Comparison of ENCODE assay signal across 20 cellular contexts in genomic region chr2:10281891-10282290, GRCh38. TPM values are rescaled to one million over a fixed set of nuclear protein-coding genes. Genes with fewer than 3 reads are reported as not detected.
DNase-seq lines count a peak whose midpoint lies in the region; ATAC-seq and TF ChIP-seq lines count a peak whose summit lies in the region.
"Had no signal": no experiment of that assay in that cellular context is flagged by ENCODE, and none has a peak within 500 bp of the region (broad histone marks: within the 10 kb centered on the region; RNA-seq: fewer than 3 reads in every experiment).

No MANE protein-coding gene starts in this region.

- peak; percentile 4 for DNase-seq in left cardiac atrium
- no peak for DNase-seq in left ventricle myocardium inferior
- DNase-seq in PC-9, result no peak
- no peak for DNase-seq in neuronal stem cell (ENCODE audit: low spot score)
- no peak for DNase-seq in AG08396 (ENCODE audit: low spot score)
- DNase-seq in stimulated activated naive CD4-positive, alpha-beta T cell treated with Interleukin-2 at 50 U/mL for 16 hours (lab: John Stamatoyannopoulos, UW), result no peak
- no peak for DNase-seq in mesendoderm
- DNase-seq: BE2C, DMS53, EL, GF-D8, NCI-H1105, NCI-H2081, NCI-H2171, NCI-H345, NCI-H524, NCI-H82, SHP77 treated with DMSO at 0.1 percent for 48 hours, SK-N-SH had no signal

- peak overlapping the region; percentile 2 for H2BK5ac ChIP-seq in neuronal stem cell (ENCODE audit: low read length)
- H2BK5ac ChIP-seq in mesendoderm (ENCODE audit: low read length), result no peak overlapping the region

- peak overlapping the region; percentile 78 for H3K4me2 ChIP-seq in PC-9
- H3K4me2 ChIP-seq in neuronal stem cell (ENCODE audit: insufficient read depth, low read length, poor library complexity, severe bottlenecking), result no peak overlapping the region
- no peak overlapping the region for H3K4me2 ChIP-seq in mesendoderm (ENCODE audit: low read length)

- H3K56ac ChIP-seq in mesendoderm (ENCODE audit: low read length), result no peak overlapping the region

- CTCF ChIA-PET in PC-9 (lab: Charles Lee), result interaction anchor here (0.7 kb wide), 1 partner anchor 53 kb away, joined by 3 read pairs; no protein-coding TSS in a partner anchor

- WGBS in neuronal stem cell (ENCODE audit: extremely low coverage in 2 of 2, insufficient read length in 2 of 2, insufficient replicate concordance in 1 of 2), 2 donors, result no CpG with 5 or more reads among the region's 4 CpGs
- WGBS in mesendoderm (ENCODE audit: extremely low coverage, insufficient coverage, low lambda C conversion rate), result no CpG with 5 or more reads among the region's 4 CpGs

- intact Hi-C loops in left cardiac atrium (cut with DNase I), result no loop called here
- intact Hi-C loops in left ventricle myocardium inferior (cut with micrococcal nuclease), result no loop called here
- intact Hi-C loops in PC-9 (cut with micrococcal nuclease; ENCODE audit: unreplicated experiment), result no loop called here

- H3K18ac ChIP-seq in neuronal stem cell (ENCODE audit: low read length) (no peak overlapping the region), mesendoderm (ENCODE audit: low read length) (no peak overlapping the region)

- peak overlapping the region; percentile 48 for H2AK5ac ChIP-seq in neuronal stem cell (ENCODE audit: low read depth, low read length)
- no peak overlapping the region for H2AK5ac ChIP-seq in mesendoderm (ENCODE audit: low read length)

- H2BK12ac ChIP-seq in neuronal stem cell (ENCODE audit: low read length), result no peak overlapping the region

- no peak overlapping the region for H3K27ac ChIP-seq in left ventricle myocardium inferior (replicated peaks)
- peak overlapping the region; percentile 99 for H3K27ac ChIP-seq in PC-9
- H3K27ac ChIP-seq in neuronal stem cell (replicated peaks; ENCODE audit: low read length), result no peak overlapping the region
- no peak overlapping the region for H3K27ac ChIP-seq in mesendoderm (ENCODE audit: low read depth, low read length)

- no peaks in the 10 kb centered on the region for H3K79me2 ChIP-seq in PC-9 (ENCODE audit: low read depth)
- no peaks in the 10 kb centered on the region for H3K79me2 ChIP-seq in mesendoderm (ENCODE audit: control insufficient read depth, insufficient read depth, low read length)

- H3K23ac ChIP-seq in neuronal stem cell (ENCODE audit: low read depth, low read length, poor library complexity), result no peak overlapping the region
- H3K23ac ChIP-seq in mesendoderm (ENCODE audit: low read length), result no peak overlapping the region

- ATAC-seq in left cardiac atrium, result no peak
- ATAC-seq: CD8-positive, alpha-beta T cell had no signal

- H4K91ac ChIP-seq in neuronal stem cell (ENCODE audit: low read depth, low read length, poor library complexity), result no peak overlapping the region

- POLR2A ChIA-PET in PC-9 (lab: Charles Lee; ENCODE audit: unreplicated experiment), result no interaction called here

- no peak overlapping the region for H3K14ac ChIP-seq in neuronal stem cell (ENCODE audit: low read length)

- no peak overlapping the region for H4K8ac ChIP-seq in neuronal stem cell (ENCODE audit: low read depth, low read length)
- no peak overlapping the region for H4K8ac ChIP-seq in mesendoderm (ENCODE audit: low read depth, low read length)

- H2BK120ac ChIP-seq in neuronal stem cell (ENCODE audit: low read depth, low read length) (no peak overlapping the region), mesendoderm (ENCODE audit: low read depth, low read length) (no peak overlapping the region)

- H3K79me1 ChIP-seq in neuronal stem cell (ENCODE audit: low read depth, low read length) (peaks cover 6% of the 10 kb centered on the region), mesendoderm (ENCODE audit: low read length) (no peaks in the 10 kb centered on the region)

- H3K4me3 ChIP-seq in left ventricle myocardium inferior (no peak overlapping the region), PC-9 (no peak overlapping the region), neuronal stem cell (ENCODE audit: low read length in 2 of 2) (no peak overlapping the region), mesendoderm (ENCODE audit: low read length) (no peak overlapping the region)

- no peaks in the 10 kb centered on the region for H3K9me3 ChIP-seq in left ventricle myocardium inferior (replicated peaks)
- no peaks in the 10 kb centered on the region for H3K9me3 ChIP-seq in PC-9 (ENCODE audit: insufficient read depth, low read depth)
- H3K9me3 ChIP-seq in neuronal stem cell (replicated peaks in 1 of 2; ENCODE audit: control insufficient read depth in 2 of 2, insufficient read depth in 1 of 2, low read depth in 1 of 2, low read length in 2 of 2), result peaks cover 0 to 3% of the 10 kb centered on the region in 2 donors
- H3K9me3 ChIP-seq: BE2C, SK-N-SH had no signal

- BruUV-seq in PC-9 (replicated peaks; lab: Mats Ljungman, UMichigan), result no TSS peak

- H3K4ac ChIP-seq in neuronal stem cell (ENCODE audit: low read length) (no peak overlapping the region), mesendoderm (ENCODE audit: low read depth, low read length) (no peak overlapping the region)

- no peaks in the 10 kb centered on the region for H3K9me2 ChIP-seq in PC-9 (ENCODE audit: insufficient read depth)
- H3K9me2 ChIP-seq: SK-N-SH had no signal

- peaks cover 23% of the 10 kb centered on the region for H3K4me1 ChIP-seq in left ventricle myocardium inferior
- H3K4me1 ChIP-seq in PC-9 (replicated peaks; ENCODE audit: insufficient read depth), result peaks cover 56% of the 10 kb centered on the region
- H3K4me1 ChIP-seq in neuronal stem cell (ENCODE audit: control insufficient read depth in 2 of 2, insufficient read depth in 1 of 2, low read depth in 1 of 2, low read length in 2 of 2), result peaks cover 21 to 27% of the 10 kb centered on the region in 2 donors
- H3K4me1 ChIP-seq in mesendoderm (ENCODE audit: control insufficient read depth, low read depth, low read length), result no peaks in the 10 kb centered on the region

- no peaks in the 10 kb centered on the region for H4K20me1 ChIP-seq in PC-9 (ENCODE audit: insufficient read depth)

- H2AFZ ChIP-seq in PC-9, result no peak overlapping the region
- H2AFZ ChIP-seq in neuronal stem cell (ENCODE audit: low read length), result no peak overlapping the region

- H3K9ac ChIP-seq in neuronal stem cell (ENCODE audit: low read depth, low read length, poor library complexity), result no peak overlapping the region
- H3K9ac ChIP-seq in mesendoderm (ENCODE audit: low read length), result no peak overlapping the region
- H3K9ac ChIP-seq: SK-N-SH had no signal

- H2BK15ac ChIP-seq in neuronal stem cell (ENCODE audit: low read length) (no peak overlapping the region), mesendoderm (replicated peaks; ENCODE audit: low read depth) (no peak overlapping the region)

- no peaks in the 10 kb centered on the region for H3K36me3 ChIP-seq in left ventricle myocardium inferior
- no peaks in the 10 kb centered on the region for H3K36me3 ChIP-seq in PC-9 (ENCODE audit: low read depth)
- H3K36me3 ChIP-seq in neuronal stem cell (replicated peaks in 1 of 2; ENCODE audit: control insufficient read depth in 2 of 2, insufficient read depth in 2 of 2, low read length in 2 of 2), result no peaks in the 10 kb centered on the region
- H3K36me3 ChIP-seq in mesendoderm (ENCODE audit: control insufficient read depth, insufficient read depth, low read length), result no peaks in the 10 kb centered on the region
- H3K36me3 ChIP-seq: BE2C had no signal

- H3F3A ChIP-seq in PC-9 (ENCODE audit: insufficient read depth, low read depth), result peaks cover 52% of the 10 kb centered on the region

- TF ChIP-seq CTCF in left ventricle myocardium inferior (IDR thresholded peaks at IDR 0.05; ENCODE audit: borderline replicate concordance), result no peak
- TF ChIP-seq CTCF in PC-9 (conservative IDR thresholded peaks at IDR 0.05), result no peak

- H4K5ac ChIP-seq in mesendoderm (ENCODE audit: low read length), result no peak overlapping the region

- H3K27me3 ChIP-seq in left ventricle myocardium inferior (ENCODE audit: low read depth), result no peaks in the 10 kb centered on the region
- H3K27me3 ChIP-seq in PC-9 (ENCODE audit: insufficient read depth, low read depth), result no peaks in the 10 kb centered on the region
- H3K27me3 ChIP-seq in neuronal stem cell (ENCODE audit: control insufficient read depth in 3 of 3, insufficient read depth in 3 of 3, low read depth in 1 of 3, low read length in 3 of 3), result peaks cover 0 to 18% (median 2%) of the 10 kb centered on the region in 3 experiments
- no peaks in the 10 kb centered on the region for H3K27me3 ChIP-seq in mesendoderm (ENCODE audit: insufficient read depth, low read length, poor library complexity)
- H3K27me3 ChIP-seq: BE2C had no signal

RNA-seq across cellular contexts. Expression of gene HPCAL1, which starts 20.8 kb away (rescaled TPM):
- total RNA-seq in left cardiac atrium (10 to 100 TPM; 27.2 to 27.4 TPM), left ventricle myocardium inferior (29.4 TPM), PC-9 (2021) (91.1 and 105 TPM in 2 replicates)
- 10.7 TPM for polyA plus RNA-seq in neuronal stem cell (2013, experiment 1 of 2)
- 9.6 TPM for polyA plus RNA-seq in neuronal stem cell (2013, experiment 2 of 2)
- 9.2 TPM for polyA plus RNA-seq in mesendoderm (2013, experiment 1 of 2)
- polyA plus RNA-seq in mesendoderm (2013, experiment 2 of 2), result 8.8 TPM
